ENCODE assay signal across 1 cellular context in genomic region chr1:23125489-23125888, GRCh38.
TF ChIP-seq lines count a peak whose summit lies in the region.

No MANE protein-coding gene starts in this region.

TF ChIP-seq in GM23338, 12 proteins besides CTCF, POLR2A, EP300 and RAD21 (continued from another document):
- TF ChIP-seq ZNF462 (CRISPR knock-in tag; IDR thresholded peaks at IDR 0.05) = no peak
- TF ChIP-seq ZNF331 (CRISPR knock-in tag; IDR thresholded peaks at IDR 0.05; ENCODE audit: low read depth) = no peak
- TF ChIP-seq EZH2 (IDR thresholded peaks at IDR 0.05; ENCODE audit: low read depth, unreplicated experiment) = no peak
- no peak for TF ChIP-seq JUNB (IDR thresholded peaks at IDR 0.05; ENCODE audit: unreplicated experiment)
